Comparison of ENCODE assay signal across 1 cellular context in genomic region chr5:16486679-16487078, GRCh38.
TF ChIP-seq lines count a peak whose summit lies in the region.

No MANE protein-coding gene starts in this region.

TF ChIP-seq in SK-N-SH treated with all-trans-retinoic acid at 6 μM for 48 hours, 23 proteins besides CTCF, POLR2A, EP300 and RAD21 (continued from another document):
- TF ChIP-seq ZFP3 (CRISPR knock-in tag; IDR thresholded peaks at IDR 0.05) (no peak), ZNF8 (CRISPR knock-in tag; IDR thresholded peaks at IDR 0.05) (no peak), BACH2 (CRISPR knock-in tag; IDR thresholded peaks at IDR 0.05; ENCODE audit: borderline replicate concordance) (no peak), TCF4 (CRISPR knock-in tag; IDR thresholded peaks at IDR 0.05; ENCODE audit: borderline replicate concordance) (no peak), ZFP30 (CRISPR knock-in tag; IDR thresholded peaks at IDR 0.05) (no peak), ISL1 (CRISPR knock-in tag; IDR thresholded peaks at IDR 0.05) (no peak), ZC3H10 (CRISPR knock-in tag; IDR thresholded peaks at IDR 0.05) (no peak)
- TF ChIP-seq, protein P1, sequence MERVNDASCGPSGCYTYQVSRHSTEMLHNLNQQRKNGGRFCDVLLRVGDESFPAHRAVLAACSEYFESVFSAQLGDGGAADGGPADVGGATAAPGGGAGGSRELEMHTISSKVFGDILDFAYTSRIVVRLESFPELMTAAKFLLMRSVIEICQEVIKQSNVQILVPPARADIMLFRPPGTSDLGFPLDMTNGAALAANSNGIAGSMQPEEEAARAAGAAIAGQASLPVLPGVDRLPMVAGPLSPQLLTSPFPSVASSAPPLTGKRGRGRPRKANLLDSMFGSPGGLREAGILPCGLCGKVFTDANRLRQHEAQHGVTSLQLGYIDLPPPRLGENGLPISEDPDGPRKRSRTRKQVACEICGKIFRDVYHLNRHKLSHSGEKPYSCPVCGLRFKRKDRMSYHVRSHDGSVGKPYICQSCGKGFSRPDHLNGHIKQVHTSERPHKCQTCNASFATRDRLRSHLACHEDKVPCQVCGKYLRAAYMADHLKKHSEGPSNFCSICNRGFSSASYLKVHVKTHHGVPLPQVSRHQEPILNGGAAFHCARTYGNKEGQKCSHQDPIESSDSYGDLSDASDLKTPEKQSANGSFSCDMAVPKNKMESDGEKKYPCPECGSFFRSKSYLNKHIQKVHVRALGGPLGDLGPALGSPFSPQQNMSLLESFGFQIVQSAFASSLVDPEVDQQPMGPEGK (CRISPR knock-in tag; IDR thresholded peaks at IDR 0.05; ENCODE audit: borderline replicate concordance): no peak
